Comparison of ENCODE assay signal across 18 cellular contexts in the genomic region with DNA sequence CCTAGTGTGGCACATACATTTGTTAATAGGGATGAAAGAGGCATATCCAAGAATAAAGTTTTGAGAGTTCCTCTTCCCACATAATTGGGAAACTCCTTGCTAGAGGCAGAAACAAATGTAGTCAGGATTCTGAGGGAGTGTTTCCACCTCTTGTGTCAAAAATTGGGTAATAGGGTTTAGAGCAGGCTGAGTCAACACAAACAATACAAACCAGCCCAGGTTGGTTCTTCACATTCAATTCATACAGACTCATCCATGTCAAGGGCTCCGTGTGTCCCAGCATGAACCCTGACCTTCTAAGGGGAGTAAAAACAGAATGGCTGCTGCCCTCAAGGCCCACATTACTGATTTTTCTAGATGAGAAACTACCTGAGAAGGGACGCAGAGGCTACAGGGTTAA.
DNase-seq lines count a peak whose midpoint lies in the region; ATAC-seq and TF ChIP-seq lines count a peak whose summit lies in the region.
"Had no signal": no experiment of that assay in that cellular context is flagged by ENCODE, and none has a peak within 500 bp of the region (broad histone marks: within the 10 kb centered on the region; RNA-seq: fewer than 3 reads in every experiment).

No MANE protein-coding gene starts in this region.

- H2AFZ ChIP-seq in mammary epithelial cell (ENCODE audit: low read depth, low read length) (no peak overlapping the region), Karpas-422 (ENCODE audit: low read length) (no peak overlapping the region)

- DNase-seq in HT1080 (ENCODE audit: low read depth) (peak; percentile 15), mammary epithelial cell (peak; percentile 90), left lung (no peak), upper lobe of right lung (no peak), Karpas-422 (no peak)
- no peak for DNase-seq in central memory CD4-positive, alpha-beta T cell
- DNase-seq in activated CD4-positive, alpha-beta T cell treated with anti-CD3 and anti-CD28 coated beads, Interleukin-2, amount 50 U/mL, for 48 hours = no peak
- DNase-seq: activated effector memory CD4-positive, alpha-beta T cell treated with Interleukin-2 at 50 U/mL for 16 hours; effector CD8-positive, alpha-beta T cell; foreskin melanocyte; NCI-H1694; NCI-H345; Peyer's patch; stimulated activated CD4-positive, alpha-beta T cell treated with anti-CD3 and anti-CD28 coated beads, Interleukin-4, amount 100 ng/mL, for 1 hour had no signal

- in situ Hi-C loops in mammary epithelial cell (cut with MboI; ENCODE audit: low sequenced_read_pairs in 2 of 2) = no loop called here

- intact Hi-C loops in mammary epithelial cell (cut with micrococcal nuclease) (no loop called here), left lung (cut with DNase I) (no loop called here), upper lobe of right lung (cut with DNase I) (no loop called here)

- no TSS peak for BruUV-seq in mammary epithelial cell (replicated peaks; lab: Mats Ljungman, UMichigan)

- H3K4me1 ChIP-seq in mammary epithelial cell (ENCODE audit: insufficient read depth, low read length) = peaks cover 18% of the 10 kb centered on the region
- H3K4me1 ChIP-seq in left lung = no peaks in the 10 kb centered on the region
- peaks cover 9% of the 10 kb centered on the region for H3K4me1 ChIP-seq in upper lobe of right lung
- H3K4me1 ChIP-seq in Karpas-422 (ENCODE audit: low read length) = no peaks in the 10 kb centered on the region

- H3K9me3 ChIP-seq in mammary epithelial cell (replicated peaks; ENCODE audit: insufficient read depth, low read length) (no peaks in the 10 kb centered on the region), left lung (no peaks in the 10 kb centered on the region), upper lobe of right lung (no peaks in the 10 kb centered on the region), Karpas-422 (ENCODE audit: low read length) (no peaks in the 10 kb centered on the region)
- H3K9me3 ChIP-seq: adrenal gland; BLaER1 treated with 17β-estradiol and CSF1 and Interleukin-3, amounts not matched to agents 10 nM and 100 nM; Peyer's patch had no signal

- H3K36me3 ChIP-seq in mammary epithelial cell (ENCODE audit: insufficient read depth, low read length) (no peaks in the 10 kb centered on the region), left lung (no peaks in the 10 kb centered on the region), upper lobe of right lung (no peaks in the 10 kb centered on the region), Karpas-422 (ENCODE audit: insufficient read depth, low read length) (no peaks in the 10 kb centered on the region)
- H3K36me3 ChIP-seq: adrenal gland; BLaER1 treated with 17β-estradiol and CSF1 and Interleukin-3, amounts not matched to agents 10 nM and 100 nM; Peyer's patch had no signal

- H3K79me2 ChIP-seq in mammary epithelial cell (ENCODE audit: insufficient read depth, low read length) (peaks cover 26% of the 10 kb centered on the region), Karpas-422 (ENCODE audit: low read length) (no peaks in the 10 kb centered on the region)

- H4K20me1 ChIP-seq in mammary epithelial cell (ENCODE audit: insufficient read depth, low read length) (no peaks in the 10 kb centered on the region), Karpas-422 (ENCODE audit: insufficient read depth, low read depth, low read length) (no peaks in the 10 kb centered on the region)
- H4K20me1 ChIP-seq: BLaER1 treated with 17β-estradiol and CSF1 and Interleukin-3, amounts not matched to agents 10 nM and 100 nM had no signal

- ATAC-seq in left lung (peak; percentile 88), upper lobe of right lung (peak; percentile 78)
- ATAC-seq: left lobe of liver, SK-N-SH treated with all-trans-retinoic acid at 6 μM for 48 hours had no signal

- H3K9ac ChIP-seq in mammary epithelial cell (ENCODE audit: insufficient read depth, low read length) (no peak overlapping the region), Karpas-422 (ENCODE audit: low read length) (no peak overlapping the region)
- H3K9ac ChIP-seq: BLaER1 treated with 17β-estradiol and CSF1 and Interleukin-3, amounts not matched to agents 10 nM and 100 nM had no signal

- H3K9me2 ChIP-seq in Karpas-422 (replicated peaks; ENCODE audit: insufficient read depth, low read length) = no peaks in the 10 kb centered on the region

- CTCF ChIA-PET in mammary epithelial cell (lab: Charles Lee; ENCODE audit: low non-redundant PET) = no interaction called here

- WGBS in mammary epithelial cell (ENCODE audit: low coverage, missing lambda C conversion rate) = 42% methylated on average over 2 of the region's 2 CpGs

- H3K4me2 ChIP-seq in mammary epithelial cell (ENCODE audit: insufficient read depth, low read depth, low read length) (peak overlapping the region; percentile 44), Karpas-422 (ENCODE audit: low read depth, low read length, poor library complexity, severe bottlenecking) (no peak overlapping the region)
- H3K4me2 ChIP-seq: BLaER1 treated with 17β-estradiol and CSF1 and Interleukin-3, amounts not matched to agents 10 nM and 100 nM had no signal

- H3K27ac ChIP-seq in mammary epithelial cell (ENCODE audit: insufficient read depth, low read depth, low read length) = no peak overlapping the region
- H3K27ac ChIP-seq in left lung = no peak overlapping the region
- no peak overlapping the region for H3K27ac ChIP-seq in upper lobe of right lung
- H3K27ac ChIP-seq in Karpas-422 (ENCODE audit: low read length) = no peak overlapping the region
- H3K27ac ChIP-seq: adrenal gland; BLaER1 treated with 17β-estradiol and CSF1 and Interleukin-3, amounts not matched to agents 10 nM and 100 nM; Peyer's patch had no signal

- dilution Hi-C loops in mammary epithelial cell (cut with HindIII; ENCODE audit: low sequenced_read_pairs) = no loop called here

- TF ChIP-seq CTCF in mammary epithelial cell (conservative IDR thresholded peaks at IDR 0.05 in 1 of 2, IDR thresholded peaks at IDR 0.05 in 1 of 2; ENCODE audit: extremely low read depth in 1 of 2, insufficient read depth in 1 of 2, low read depth in 1 of 2, low read length in 2 of 2) (no peak), left lung (IDR thresholded peaks at IDR 0.05) (no peak), upper lobe of right lung (IDR thresholded peaks at IDR 0.05) (no peak)

- H3K4me3 ChIP-seq in mammary epithelial cell (replicated peaks in 1 of 3; ENCODE audit: insufficient read depth in 1 of 3, low read depth in 2 of 3, low read length in 3 of 3) = no peak overlapping the region
- no peak overlapping the region for H3K4me3 ChIP-seq in left lung
- no peak overlapping the region for H3K4me3 ChIP-seq in upper lobe of right lung
- no peak overlapping the region for H3K4me3 ChIP-seq in Karpas-422 (ENCODE audit: low read length)
- H3K4me3 ChIP-seq: adrenal gland; BLaER1 treated with 17β-estradiol and CSF1 and Interleukin-3, amounts not matched to agents 10 nM and 100 nM; Peyer's patch had no signal

- no peaks in the 10 kb centered on the region for H3K27me3 ChIP-seq in mammary epithelial cell (ENCODE audit: insufficient read depth, low read length)
- no peaks in the 10 kb centered on the region for H3K27me3 ChIP-seq in left lung
- no peaks in the 10 kb centered on the region for H3K27me3 ChIP-seq in upper lobe of right lung
- H3K27me3 ChIP-seq in Karpas-422 (ENCODE audit: low read length) = 0 out of 2 replicates have a peak, but pooled peaks cover 2% of the 10 kb centered on the region
- H3K27me3 ChIP-seq: adrenal gland; BLaER1 treated with 17β-estradiol and CSF1 and Interleukin-3, amounts not matched to agents 10 nM and 100 nM; Peyer's patch had no signal

Comparison
In these comparisons a context has a peak if more than half of its experiments do, and no peak if none do; other contexts are left out.
1. DNase-seq: peak in HT1080 (single experiment) and mammary epithelial cell (single experiment); none in left lung (0 of 2), upper lobe of right lung (single experiment), central memory CD4-positive, alpha-beta T cell (single experiment), Karpas-422 (single experiment) and activated CD4-positive, alpha-beta T cell treated with anti-CD3 and anti-CD28 coated beads, Interleukin-2, amount 50 U/mL, for 48 hours (0 of 2).